In genomic region chr10:100148353-100149211, GRCh38 we compare ENCODE assay signal across 8 cellular contexts. TPM values are rescaled to one million over a fixed set of nuclear protein-coding genes. Genes with fewer than 3 reads are reported as not detected.
DNase-seq lines count a peak whose midpoint lies in the region; ATAC-seq and TF ChIP-seq lines count a peak whose summit lies in the region.

No MANE protein-coding gene starts in this region.

- intact Hi-C loops in activated CD8-positive, alpha-beta T cell treated with anti-CD3 and anti-CD28 coated beads for 36 hours (cut with micrococcal nuclease): no loop called here
- intact Hi-C loops in cardiac septum (cut with DNase I): no loop called here

- no peaks in the 10 kb centered on the region for H3K9me3 Mint-ChIP-seq in activated CD8-positive, alpha-beta T cell treated with anti-CD3 and anti-CD28 coated beads for 36 hours
- no peaks in the 10 kb centered on the region for H3K9me3 Mint-ChIP-seq in neural crest cell

- H3K4me3 Mint-ChIP-seq in activated CD8-positive, alpha-beta T cell treated with anti-CD3 and anti-CD28 coated beads for 36 hours: no peak overlapping the region
- no peak overlapping the region for H3K4me3 Mint-ChIP-seq in neural crest cell

- POLR2A ChIA-PET in activated CD8-positive, alpha-beta T cell treated with anti-CD3 and anti-CD28 coated beads for 36 hours (lab: Charles Lee): interaction anchor here (1.0 to 3.7 kb wide), 3 partner anchors 19 to 36 kb away, joined by 4 to 11 read pairs (median 4); no protein-coding TSS in a partner anchor

- H3K36me3 Mint-ChIP-seq in activated CD8-positive, alpha-beta T cell treated with anti-CD3 and anti-CD28 coated beads for 36 hours (ENCODE audit: low read depth): peaks cover 26% of the 10 kb centered on the region
- H3K36me3 Mint-ChIP-seq in neural crest cell (ENCODE audit: low read depth): peaks cover 6% of the 10 kb centered on the region

- H3K27me3 Mint-ChIP-seq in activated CD8-positive, alpha-beta T cell treated with anti-CD3 and anti-CD28 coated beads for 36 hours: peaks cover 2% of the 10 kb centered on the region
- no peaks in the 10 kb centered on the region for H3K27me3 Mint-ChIP-seq in neural crest cell (ENCODE audit: low read depth)

- DNase-seq in NK-92 treated with Interleukin-12 subunit alpha and Interleukin-12 subunit beta, amount 100 ng/mL, for 24 hours (lab: John Stamatoyannopoulos, UW): peak; percentile 34
- DNase-seq in NK-92 (lab: John Stamatoyannopoulos, UW; ENCODE audit: unreplicated experiment) (no peak), neural crest cell (ENCODE audit: low read depth, low spot score) (no peak), COLO668 (lab: John Stamatoyannopoulos, UW; ENCODE audit: unreplicated experiment) (no peak), T-helper 1 cell (no peak), cardiac septum (ENCODE audit: low spot score) (no peak)
- DNase-seq in activated CD8-positive, alpha-beta T cell treated with anti-CD3 and anti-CD28 coated beads for 36 hours: peak; percentile 60

- CTCF ChIA-PET in activated CD8-positive, alpha-beta T cell treated with anti-CD3 and anti-CD28 coated beads for 36 hours (lab: Charles Lee): interaction anchor here (1.1 kb wide), 1 partner anchor 303 kb away, joined by 3 read pairs; no protein-coding TSS in a partner anchor

- TF ChIP-seq CTCF in activated CD8-positive, alpha-beta T cell treated with anti-CD3 and anti-CD28 coated beads for 36 hours (IDR thresholded peaks at IDR 0.05): no peak
- no peak for TF ChIP-seq CTCF in neural crest cell (conservative IDR thresholded peaks at IDR 0.05)

- peak; percentile 56 for ATAC-seq in HG03095 (IDR thresholded peaks at IDR 0.05; ENCODE audit: unreplicated experiment)
- ATAC-seq in activated CD8-positive, alpha-beta T cell treated with anti-CD3 and anti-CD28 coated beads for 36 hours: peak; percentile 95

- peak overlapping the region; percentile 66 for H3K27ac Mint-ChIP-seq in activated CD8-positive, alpha-beta T cell treated with anti-CD3 and anti-CD28 coated beads for 36 hours
- peak overlapping the region; percentile 7 for H3K27ac Mint-ChIP-seq in neural crest cell (ENCODE audit: unreplicated experiment)

- H3K4me1 Mint-ChIP-seq in activated CD8-positive, alpha-beta T cell treated with anti-CD3 and anti-CD28 coated beads for 36 hours (ENCODE audit: low read depth): peaks cover 21% of the 10 kb centered on the region
- no peaks in the 10 kb centered on the region for H3K4me1 Mint-ChIP-seq in neural crest cell

RNA-seq across cellular contexts. Expression of gene ERLIN1, which starts 37.2 kb away (rescaled TPM):
- 10 to 100 TPM; 16.6 to 17.0 TPM for total RNA-seq in activated CD8-positive, alpha-beta T cell treated with anti-CD3 and anti-CD28 coated beads for 36 hours
- total RNA-seq in neural crest cell: 35.8 and 36.6 TPM in 2 replicates
- total RNA-seq in cardiac septum: 7.2 TPM

Comparison
In these comparisons a context has a peak if more than half of its experiments do, and no peak if none do; other contexts are left out.
1. DNase-seq: peak in NK-92 treated with Interleukin-12 subunit alpha and Interleukin-12 subunit beta, amount 100 ng/mL, for 24 hours (single experiment) and activated CD8-positive, alpha-beta T cell treated with anti-CD3 and anti-CD28 coated beads for 36 hours (single experiment); none in NK-92 (single experiment), neural crest cell (single experiment), COLO668 (single experiment), T-helper 1 cell (0 of 5) and cardiac septum (single experiment).